In the genomic region with DNA sequence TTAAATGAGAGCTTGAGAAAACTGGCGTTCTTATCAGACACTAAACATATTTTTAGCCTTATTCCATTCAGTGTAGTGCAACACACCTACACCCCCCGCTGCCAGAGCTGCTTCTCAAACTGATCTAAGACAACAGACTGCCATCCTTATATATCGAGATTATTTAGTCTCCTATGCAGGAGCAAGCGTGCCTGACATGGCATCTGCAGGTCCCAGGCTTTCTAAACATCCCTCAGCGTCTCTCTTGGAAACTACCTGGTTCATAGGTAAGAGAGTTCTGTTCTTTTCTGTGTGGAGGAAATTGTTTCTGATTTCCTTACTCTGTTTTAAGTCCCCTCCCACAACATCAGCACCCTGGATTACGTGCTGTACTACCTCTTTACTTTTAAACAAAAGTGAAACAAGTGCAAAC, we compare ENCODE assay signal across 17 cellular contexts.
DNase-seq lines count a peak whose midpoint lies in the region; ATAC-seq, FAIRE-seq and TF ChIP-seq lines count a peak whose summit lies in the region.
"Had no signal": no experiment of that assay in that cellular context is flagged by ENCODE, and none has a peak within 500 bp of the region (broad histone marks: within the 10 kb centered on the region; RNA-seq: fewer than 3 reads in every experiment).

No MANE protein-coding gene starts in this region.

- BruUV-seq in Panc1 (replicated peaks; lab: Mats Ljungman, UMichigan) = no TSS peak

- peak overlapping the region; percentile 74 for H3K4me3 Mint-ChIP-seq in HFFc6
- H3K4me3 Mint-ChIP-seq: activated naive CD4-positive, alpha-beta T cell treated with anti-CD3 and anti-CD28 coated beads for 36 hours; stimulated activated naive B cell treated with anti-CD40 and anti-IgM and Interleukin-4, amounts not matched to agents 10 μg/mL and 1 μg/mL and 100 μg/mL, for 72 hours had no signal

- CTCF ChIA-PET in Panc1 (lab: Charles Lee) = no interaction called here

- peak overlapping the region; percentile 1 to 2; a peak in 2 of 4 replicates for H3K4me3 ChIP-seq in Panc1 (ENCODE audit: low read depth in 2 of 2, low read length in 2 of 2)
- H3K4me3 ChIP-seq in fibroblast of villous mesenchyme (ENCODE audit: low read depth, low read length) = peak overlapping the region; percentile 14
- H3K4me3 ChIP-seq in stomach = peak overlapping the region; percentile 8 to 33 (median 30)
- H3K4me3 ChIP-seq: BLaER1, lung had no signal

- peaks cover 3% of the 10 kb centered on the region for H3K27me3 Mint-ChIP-seq in HFFc6 (ENCODE audit: insufficient read depth)

- TF ChIP-seq EP300 in stomach (IDR thresholded peaks at IDR 0.05) = no peak

- H3K27ac ChIP-seq in Panc1 (ENCODE audit: low read length) = no peak overlapping the region
- peak overlapping the region; percentile 9 to 72 (median 28) for H3K27ac ChIP-seq in stomach
- H3K27ac ChIP-seq: BLaER1 had no signal

- ATAC-seq in Panc1 (no peak), HG02610 (IDR thresholded peaks at IDR 0.05; ENCODE audit: unreplicated experiment) (no peak), GM18868 (IDR thresholded peaks at IDR 0.05; ENCODE audit: unreplicated experiment) (no peak)
- ATAC-seq: stimulated activated naive B cell treated with anti-CD40 and anti-IgM and Interleukin-4, amounts not matched to agents 10 μg/mL and 1 μg/mL and 100 μg/mL, for 72 hours had no signal

- no peaks in the 10 kb centered on the region for H3K4me1 ChIP-seq in Panc1 (ENCODE audit: control insufficient read depth, insufficient read depth, low read length)
- peaks cover 0 to 23% (median 9%) of the 10 kb centered on the region in 4 donors for H3K4me1 ChIP-seq in stomach
- H3K4me1 ChIP-seq: BLaER1 had no signal

- FAIRE-seq in RCC 7860 (lab: Jason Lieb, UNC) = no peak

- intact Hi-C loops in Panc1 (cut with micrococcal nuclease; ENCODE audit: unreplicated experiment) = loop anchor here (10.0 kb wide), 1 partner anchor 250 kb away; no protein-coding TSS in a partner anchor
- intact Hi-C loops in stomach (cut with DNase I; ENCODE audit: low total_unique reads) = no loop called here

- no peak for DNase-seq in HFFc6
- DNase-seq in Panc1 (ENCODE audit: low read depth, low spot score) = no peak
- DNase-seq in fibroblast of villous mesenchyme (ENCODE audit: low read depth) = no peak
- no peak for DNase-seq in stomach
- no peak for DNase-seq in RCC 7860 (ENCODE audit: low spot score)
- no peak for DNase-seq in NCI-H82 treated with DMSO at 0.1 percent for 48 hours (lab: John Stamatoyannopoulos, UW; ENCODE audit: unreplicated experiment)
- DNase-seq: activated CD8-positive, alpha-beta memory T cell treated with anti-CD3 and anti-CD28 coated beads, Interleukin-2, amount 50 U/mL, for 4 hours; activated naive CD4-positive, alpha-beta T cell treated with anti-CD3 and anti-CD28 coated beads for 36 hours; effector CD8-positive, alpha-beta T cell; foreskin fibroblast; NCI-H1105 treated with DMSO at 0.1 percent for 48 hours; NCI-H226; stimulated activated naive B cell treated with anti-CD40 and anti-IgM and Interleukin-4, amounts not matched to agents 10 μg/mL and 1 μg/mL and 100 μg/mL, for 72 hours had no signal

- in situ Hi-C loops in Panc1 (cut with HindIII; ENCODE audit: low pct_unique_long_range_greater_than_20kb, low sequenced_read_pairs) = no loop called here

- H3K27me3 ChIP-seq in Panc1 (ENCODE audit: control insufficient read depth, insufficient read depth, low read length) (peaks cover 2% of the 10 kb centered on the region), stomach (no peaks in the 10 kb centered on the region)
- H3K27me3 ChIP-seq: BLaER1 had no signal

- 25 to 47% (median 32%) methylated on average over 6 of the region's 6 CpGs for WGBS in stomach, 5 donors

- H3K4me1 Mint-ChIP-seq in HFFc6 (ENCODE audit: low read depth) = peaks cover 18% of the 10 kb centered on the region
- H3K4me1 Mint-ChIP-seq: stimulated activated naive B cell treated with anti-CD40 and anti-IgM and Interleukin-4, amounts not matched to agents 10 μg/mL and 1 μg/mL and 100 μg/mL, for 72 hours had no signal

- no peak overlapping the region for H3K27ac Mint-ChIP-seq in HFFc6
- H3K27ac Mint-ChIP-seq: activated naive CD4-positive, alpha-beta T cell treated with anti-CD3 and anti-CD28 coated beads for 36 hours; stimulated activated naive B cell treated with anti-CD40 and anti-IgM and Interleukin-4, amounts not matched to agents 10 μg/mL and 1 μg/mL and 100 μg/mL, for 72 hours had no signal

- H3K9me3 Mint-ChIP-seq in HFFc6 = no peaks in the 10 kb centered on the region
- H3K9me3 Mint-ChIP-seq: activated naive CD4-positive, alpha-beta T cell treated with anti-CD3 and anti-CD28 coated beads for 36 hours; stimulated activated naive B cell treated with anti-CD40 and anti-IgM and Interleukin-4, amounts not matched to agents 10 μg/mL and 1 μg/mL and 100 μg/mL, for 72 hours had no signal

- H3K36me3 Mint-ChIP-seq in HFFc6 (ENCODE audit: low read depth) = no peaks in the 10 kb centered on the region
- H3K36me3 Mint-ChIP-seq: stimulated activated naive B cell treated with anti-CD40 and anti-IgM and Interleukin-4, amounts not matched to agents 10 μg/mL and 1 μg/mL and 100 μg/mL, for 72 hours had no signal

- TF ChIP-seq POLR2A in stomach (IDR thresholded peaks at IDR 0.05) = no peak

- H3K36me3 ChIP-seq in Panc1 (ENCODE audit: control insufficient read depth, insufficient read depth, low read length) (no peaks in the 10 kb centered on the region), stomach (no peaks in the 10 kb centered on the region)
- H3K36me3 ChIP-seq: BLaER1 had no signal

- POLR2A ChIA-PET in Panc1 (lab: Charles Lee) = no interaction called here

- H3K9me3 ChIP-seq in Panc1 (ENCODE audit: control insufficient read depth, insufficient read depth, low read depth, low read length) (no peaks in the 10 kb centered on the region), stomach (no peaks in the 10 kb centered on the region)
- H3K9me3 ChIP-seq: BLaER1 had no signal

- no peak for TF ChIP-seq CTCF in HFFc6 (IDR thresholded peaks at IDR 0.05)
- TF ChIP-seq CTCF in Panc1 (IDR thresholded peaks at IDR 0.05) = no peak
- TF ChIP-seq CTCF in fibroblast of villous mesenchyme (IDR thresholded peaks at IDR 0.05; ENCODE audit: insufficient read depth, low read depth, low read length) = no peak
- TF ChIP-seq CTCF in stomach (IDR thresholded peaks at IDR 0.05) = no peak
